1 cellular context compared by ENCODE assay signal in genomic region chr11:59142530-59143507, GRCh38.
A peak's percentile ranks its signal among the peaks of the same experiment; 100 is the strongest.
TF ChIP-seq lines count a peak whose summit lies in the region.

A gene with protein sequence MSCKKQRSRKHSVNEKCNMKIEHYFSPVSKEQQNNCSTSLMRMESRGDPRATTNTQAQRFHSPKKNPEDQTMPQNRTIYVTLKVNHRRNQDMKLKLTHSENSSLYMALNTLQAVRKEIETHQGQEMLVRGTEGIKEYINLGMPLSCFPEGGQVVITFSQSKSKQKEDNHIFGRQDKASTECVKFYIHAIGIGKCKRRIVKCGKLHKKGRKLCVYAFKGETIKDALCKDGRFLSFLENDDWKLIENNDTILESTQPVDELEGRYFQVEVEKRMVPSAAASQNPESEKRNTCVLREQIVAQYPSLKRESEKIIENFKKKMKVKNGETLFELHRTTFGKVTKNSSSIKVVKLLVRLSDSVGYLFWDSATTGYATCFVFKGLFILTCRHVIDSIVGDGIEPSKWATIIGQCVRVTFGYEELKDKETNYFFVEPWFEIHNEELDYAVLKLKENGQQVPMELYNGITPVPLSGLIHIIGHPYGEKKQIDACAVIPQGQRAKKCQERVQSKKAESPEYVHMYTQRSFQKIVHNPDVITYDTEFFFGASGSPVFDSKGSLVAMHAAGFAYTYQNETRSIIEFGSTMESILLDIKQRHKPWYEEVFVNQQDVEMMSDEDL (plus strand): TSS chr11:59142856. CDS start chr11:59148873, 6,017 bp downstream.

TF ChIP-seq in K562, 482 proteins besides CTCF, POLR2A, EP300 and RAD21 (continued from another document and continues in another):
- TF ChIP-seq MNT (conservative IDR thresholded peaks at IDR 0.05) (peak in 1 of 2 experiments; percentile 60; a peak in 3 of 4 replicates), L3MBTL2 (IDR thresholded peaks at IDR 0.05) (peak; percentile 64), CHD2 (IDR thresholded peaks at IDR 0.05; ENCODE audit: low read depth, low read length) (peak; percentile 74; the same call in 1 of the 2 replicates), NR1H2 (CRISPR knock-in tag; IDR thresholded peaks at IDR 0.05) (no peak), XRCC3 (IDR thresholded peaks at IDR 0.05) (no peak), TAF7 (tag; IDR thresholded peaks at IDR 0.05) (peak; percentile 50; the same call in 1 of the 2 replicates), NCOA2 (IDR thresholded peaks at IDR 0.05; ENCODE audit: partially characterized antibody in 2 of 2) (no peak), ERF (CRISPR knock-in tag; IDR thresholded peaks at IDR 0.05) (no peak), ZKSCAN1 (IDR thresholded peaks at IDR 0.05; ENCODE audit: low read depth, low read length) (no peak), SAFB (IDR thresholded peaks at IDR 0.05; ENCODE audit: borderline replicate concordance, low read depth, low read length) (peak; percentile 80; the same call in 1 of the 2 replicates), ETV1 (tag; conservative IDR thresholded peaks at IDR 0.05; ENCODE audit: low read depth) (peak; percentile 70), RBFOX2 (IDR thresholded peaks at IDR 0.05; ENCODE audit: low read depth, low read length) (peak; percentile 80), ASH1L (IDR thresholded peaks at IDR 0.05; ENCODE audit: borderline replicate concordance, low read depth, partially characterized antibody) (no peak), NFIC (IDR thresholded peaks at IDR 0.05) (peak; percentile 84), PKNOX1 (IDR thresholded peaks at IDR 0.05) (peak; percentile 95), GATAD2B (IDR thresholded peaks at IDR 0.05; ENCODE audit: borderline replicate concordance) (no peak), YY1 (IDR thresholded peaks at IDR 0.05; ENCODE audit: borderline replicate concordance in 1 of 3, control insufficient read depth in 1 of 3, extremely low read depth in 1 of 3, insufficient read depth in 3 of 3, insufficient read length in 1 of 3, insufficient replicate concordance in 2 of 3, low read depth in 1 of 3, low read length in 2 of 3) (peak in 1 of 3 experiments; percentile 7), ZNF165 (CRISPR knock-in tag; IDR thresholded peaks at IDR 0.05; ENCODE audit: borderline replicate concordance) (0 out of 2 replicates have a peak, but pooled peaks have one; percentile 17), MYC (IDR thresholded peaks at IDR 0.05; ENCODE audit: low read depth, low read length) (peak; percentile 35; the same call in 1 of the 2 replicates), MYC (CRISPR knock-in tag; IDR thresholded peaks at IDR 0.05; ENCODE audit: borderline replicate concordance, low read depth) (no peak), NFATC3 (IDR thresholded peaks at IDR 0.05) (no peak), NBN (IDR thresholded peaks at IDR 0.05; ENCODE audit: low read depth) (no peak), EGR1 (conservative IDR thresholded peaks at IDR 0.05) (peak; percentile 44; the same call in 1 of the 2 replicates), TCF3 (CRISPR knock-in tag; IDR thresholded peaks at IDR 0.05) (0 out of 2 replicates have a peak, but pooled peaks have one; percentile 7), SMARCA4 (IDR thresholded peaks at IDR 0.05) (0 out of 2 replicates have a peak, but pooled peaks have one; percentile 53), CAMTA2 (CRISPR knock-in tag; conservative IDR thresholded peaks at IDR 0.05) (no peak)
- TF ChIP-seq, protein P1, sequence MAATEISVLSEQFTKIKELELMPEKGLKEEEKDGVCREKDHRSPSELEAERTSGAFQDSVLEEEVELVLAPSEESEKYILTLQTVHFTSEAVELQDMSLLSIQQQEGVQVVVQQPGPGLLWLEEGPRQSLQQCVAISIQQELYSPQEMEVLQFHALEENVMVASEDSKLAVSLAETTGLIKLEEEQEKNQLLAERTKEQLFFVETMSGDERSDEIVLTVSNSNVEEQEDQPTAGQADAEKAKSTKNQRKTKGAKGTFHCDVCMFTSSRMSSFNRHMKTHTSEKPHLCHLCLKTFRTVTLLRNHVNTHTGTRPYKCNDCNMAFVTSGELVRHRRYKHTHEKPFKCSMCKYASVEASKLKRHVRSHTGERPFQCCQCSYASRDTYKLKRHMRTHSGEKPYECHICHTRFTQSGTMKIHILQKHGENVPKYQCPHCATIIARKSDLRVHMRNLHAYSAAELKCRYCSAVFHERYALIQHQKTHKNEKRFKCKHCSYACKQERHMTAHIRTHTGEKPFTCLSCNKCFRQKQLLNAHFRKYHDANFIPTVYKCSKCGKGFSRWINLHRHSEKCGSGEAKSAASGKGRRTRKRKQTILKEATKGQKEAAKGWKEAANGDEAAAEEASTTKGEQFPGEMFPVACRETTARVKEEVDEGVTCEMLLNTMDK (IDR thresholded peaks at IDR 0.05; ENCODE audit: borderline replicate concordance, insufficient read depth, low read depth, low read length, poor library complexity, severe bottlenecking): peak; percentile 91
- TF ChIP-seq, protein P2, sequence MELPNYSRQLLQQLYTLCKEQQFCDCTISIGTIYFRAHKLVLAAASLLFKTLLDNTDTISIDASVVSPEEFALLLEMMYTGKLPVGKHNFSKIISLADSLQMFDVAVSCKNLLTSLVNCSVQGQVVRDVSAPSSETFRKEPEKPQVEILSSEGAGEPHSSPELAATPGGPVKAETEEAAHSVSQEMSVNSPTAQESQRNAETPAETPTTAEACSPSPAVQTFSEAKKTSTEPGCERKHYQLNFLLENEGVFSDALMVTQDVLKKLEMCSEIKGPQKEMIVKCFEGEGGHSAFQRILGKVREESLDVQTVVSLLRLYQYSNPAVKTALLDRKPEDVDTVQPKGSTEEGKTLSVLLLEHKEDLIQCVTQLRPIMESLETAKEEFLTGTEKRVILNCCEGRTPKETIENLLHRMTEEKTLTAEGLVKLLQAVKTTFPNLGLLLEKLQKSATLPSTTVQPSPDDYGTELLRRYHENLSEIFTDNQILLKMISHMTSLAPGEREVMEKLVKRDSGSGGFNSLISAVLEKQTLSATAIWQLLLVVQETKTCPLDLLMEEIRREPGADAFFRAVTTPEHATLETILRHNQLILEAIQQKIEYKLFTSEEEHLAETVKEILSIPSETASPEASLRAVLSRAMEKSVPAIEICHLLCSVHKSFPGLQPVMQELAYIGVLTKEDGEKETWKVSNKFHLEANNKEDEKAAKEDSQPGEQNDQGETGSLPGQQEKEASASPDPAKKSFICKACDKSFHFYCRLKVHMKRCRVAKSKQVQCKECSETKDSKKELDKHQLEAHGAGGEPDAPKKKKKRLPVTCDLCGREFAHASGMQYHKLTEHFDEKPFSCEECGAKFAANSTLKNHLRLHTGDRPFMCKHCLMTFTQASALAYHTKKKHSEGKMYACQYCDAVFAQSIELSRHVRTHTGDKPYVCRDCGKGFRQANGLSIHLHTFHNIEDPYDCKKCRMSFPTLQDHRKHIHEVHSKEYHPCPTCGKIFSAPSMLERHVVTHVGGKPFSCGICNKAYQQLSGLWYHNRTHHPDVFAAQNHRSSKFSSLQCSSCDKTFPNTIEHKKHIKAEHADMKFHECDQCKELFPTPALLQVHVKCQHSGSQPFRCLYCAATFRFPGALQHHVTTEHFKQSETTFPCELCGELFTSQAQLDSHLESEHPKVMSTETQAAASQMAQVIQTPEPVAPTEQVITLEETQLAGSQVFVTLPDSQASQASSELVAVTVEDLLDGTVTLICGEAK (IDR thresholded peaks at IDR 0.05): peak; percentile 75
- TF ChIP-seq, protein P2 (CRISPR knock-in tag; IDR thresholded peaks at IDR 0.05): no peak
- TF ChIP-seq, protein P3, sequence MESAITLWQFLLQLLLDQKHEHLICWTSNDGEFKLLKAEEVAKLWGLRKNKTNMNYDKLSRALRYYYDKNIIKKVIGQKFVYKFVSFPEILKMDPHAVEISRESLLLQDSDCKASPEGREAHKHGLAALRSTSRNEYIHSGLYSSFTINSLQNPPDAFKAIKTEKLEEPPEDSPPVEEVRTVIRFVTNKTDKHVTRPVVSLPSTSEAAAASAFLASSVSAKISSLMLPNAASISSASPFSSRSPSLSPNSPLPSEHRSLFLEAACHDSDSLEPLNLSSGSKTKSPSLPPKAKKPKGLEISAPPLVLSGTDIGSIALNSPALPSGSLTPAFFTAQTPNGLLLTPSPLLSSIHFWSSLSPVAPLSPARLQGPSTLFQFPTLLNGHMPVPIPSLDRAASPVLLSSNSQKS (CRISPR knock-in tag; IDR thresholded peaks at IDR 0.05): no peak
- TF ChIP-seq, protein P4, sequence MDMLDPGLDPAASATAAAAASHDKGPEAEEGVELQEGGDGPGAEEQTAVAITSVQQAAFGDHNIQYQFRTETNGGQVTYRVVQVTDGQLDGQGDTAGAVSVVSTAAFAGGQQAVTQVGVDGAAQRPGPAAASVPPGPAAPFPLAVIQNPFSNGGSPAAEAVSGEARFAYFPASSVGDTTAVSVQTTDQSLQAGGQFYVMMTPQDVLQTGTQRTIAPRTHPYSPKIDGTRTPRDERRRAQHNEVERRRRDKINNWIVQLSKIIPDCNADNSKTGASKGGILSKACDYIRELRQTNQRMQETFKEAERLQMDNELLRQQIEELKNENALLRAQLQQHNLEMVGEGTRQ (CRISPR knock-in tag; IDR thresholded peaks at IDR 0.05): peak; percentile 21; the same call in 1 of the 2 replicates
- TF ChIP-seq, protein P5, sequence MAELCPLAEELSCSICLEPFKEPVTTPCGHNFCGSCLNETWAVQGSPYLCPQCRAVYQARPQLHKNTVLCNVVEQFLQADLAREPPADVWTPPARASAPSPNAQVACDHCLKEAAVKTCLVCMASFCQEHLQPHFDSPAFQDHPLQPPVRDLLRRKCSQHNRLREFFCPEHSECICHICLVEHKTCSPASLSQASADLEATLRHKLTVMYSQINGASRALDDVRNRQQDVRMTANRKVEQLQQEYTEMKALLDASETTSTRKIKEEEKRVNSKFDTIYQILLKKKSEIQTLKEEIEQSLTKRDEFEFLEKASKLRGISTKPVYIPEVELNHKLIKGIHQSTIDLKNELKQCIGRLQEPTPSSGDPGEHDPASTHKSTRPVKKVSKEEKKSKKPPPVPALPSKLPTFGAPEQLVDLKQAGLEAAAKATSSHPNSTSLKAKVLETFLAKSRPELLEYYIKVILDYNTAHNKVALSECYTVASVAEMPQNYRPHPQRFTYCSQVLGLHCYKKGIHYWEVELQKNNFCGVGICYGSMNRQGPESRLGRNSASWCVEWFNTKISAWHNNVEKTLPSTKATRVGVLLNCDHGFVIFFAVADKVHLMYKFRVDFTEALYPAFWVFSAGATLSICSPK (IDR thresholded peaks at IDR 0.05; ENCODE audit: borderline replicate concordance): no peak
